Comparison of ENCODE assay signal across 16 cellular contexts in genomic region chr5:111707624-111708165, GRCh38.
"Had no signal": no experiment of that assay in that cellular context is flagged by ENCODE, and none has a peak within 500 bp of the region (broad histone marks: within the 10 kb centered on the region; RNA-seq: fewer than 3 reads in every experiment).

No MANE protein-coding gene starts in this region.

- H3K27ac Mint-ChIP-seq: natural killer cell, neural progenitor cell, type B pancreatic cell had no signal

- H3K9me3 ChIP-seq: psoas muscle, sigmoid colon, thyroid gland had no signal

- H3K36me3 ChIP-seq: heart left ventricle, neural progenitor cell, sigmoid colon, suprapubic skin, thyroid gland had no signal

- H3K4me3 ChIP-seq: heart left ventricle, neural progenitor cell, psoas muscle, sigmoid colon, skin epidermis, suprapubic skin, thyroid gland had no signal

- H2AFZ ChIP-seq: neural progenitor cell, parathyroid adenoma had no signal

- DNase-seq: effector memory CD4-positive, alpha-beta T cell; heart left ventricle; hippocampal formation; natural killer cell; nucleus accumbens; psoas muscle; sigmoid colon; stimulated activated CD4-positive, alpha-beta T cell treated with anti-CD3 and anti-CD28 coated beads, Interleukin-2, amount 100 ng/mL, for 24 hours; stimulated activated CD4-positive, alpha-beta T cell treated with anti-CD3 and anti-CD28 coated beads, Interleukin-4, amount 100 ng/mL, for 4 hours; stimulated activated naive CD4-positive, alpha-beta T cell; thyroid gland had no signal

- H3K4me1 Mint-ChIP-seq: neural progenitor cell had no signal

- H3K36me3 Mint-ChIP-seq: type B pancreatic cell had no signal

- H3K4me1 ChIP-seq: neural progenitor cell, parathyroid adenoma, psoas muscle, sigmoid colon, suprapubic skin, thyroid gland had no signal

- H3K4me3 Mint-ChIP-seq: natural killer cell, neural progenitor cell, type B pancreatic cell had no signal

- H3K4me2 ChIP-seq: neural progenitor cell had no signal

- H3K27ac ChIP-seq: heart left ventricle, neural progenitor cell, parathyroid adenoma, psoas muscle, sigmoid colon, skin epidermis, suprapubic skin, thyroid gland had no signal

- H3K27me3 Mint-ChIP-seq: type B pancreatic cell had no signal

- ATAC-seq: heart left ventricle, natural killer cell, psoas muscle had no signal

- H3K9ac ChIP-seq: neural progenitor cell, parathyroid adenoma had no signal

- H3K27me3 ChIP-seq: heart left ventricle, neural progenitor cell, sigmoid colon, suprapubic skin, thyroid gland had no signal
